In the genomic region with DNA sequence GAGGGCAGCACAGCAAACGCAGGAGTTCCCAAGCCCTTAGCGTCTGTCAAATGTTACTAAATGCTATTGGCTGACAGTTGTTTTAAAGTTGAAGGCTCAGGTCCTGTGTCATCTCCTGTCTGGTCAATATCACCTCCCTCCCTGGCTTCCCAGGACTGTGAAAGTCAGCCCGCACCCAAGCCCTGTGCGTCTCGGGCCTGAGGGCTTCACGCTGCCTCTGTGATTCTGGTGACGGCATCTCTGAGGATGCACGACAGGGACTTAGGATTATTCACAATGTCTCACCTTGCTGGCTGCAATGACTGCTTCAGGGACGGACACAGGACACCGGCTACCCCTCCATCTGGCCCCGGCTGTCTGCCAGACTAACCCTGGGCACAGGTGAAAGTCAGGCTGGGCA, we compare ENCODE assay signal across 29 cellular contexts.
"Had no signal": no experiment of that assay in that cellular context is flagged by ENCODE, and none has a peak within 500 bp of the region (broad histone marks: within the 10 kb centered on the region; RNA-seq: fewer than 3 reads in every experiment).

No MANE protein-coding gene starts in this region.

- DNase-seq: stimulated activated CD4-positive, alpha-beta T cell treated with anti-CD3 and anti-CD28 coated beads, Interleukin-2, amount 100 ng/mL, for 48 hours; stimulated activated CD4-positive, alpha-beta T cell treated with anti-CD3 and anti-CD28 coated beads, Interleukin-4, amount 100 ng/mL, for 1 hour; stimulated activated CD4-positive, alpha-beta T cell treated with anti-CD3 and anti-CD28 coated beads, Interleukin-4, amount 100 ng/mL, for 24 hours; stimulated activated CD4-positive, alpha-beta T cell treated with anti-CD3 and anti-CD28 coated beads, Interleukin-4, amount 100 ng/mL, for 4 hours; stimulated activated CD8-positive, alpha-beta memory T cell treated with anti-CD3 and anti-CD28 coated beads, Interleukin-4, amount 100 ng/mL, for 48 hours; stimulated activated naive B cell treated with anti-CD40 and anti-IgM and Interleukin-4, amounts not matched to agents 10 μg/mL and 1 μg/mL and 100 μg/mL, for 72 hours; stimulated activated naive CD4-positive, alpha-beta T cell; stimulated activated naive CD4-positive, alpha-beta T cell treated with Interleukin-2 at 50 U/mL for 16 hours; stimulated activated naive CD8-positive, alpha-beta T cell treated with anti-CD3 and anti-CD28 coated beads, Interleukin-15, amount 100 ng/mL, for 72 hours; stimulated activated naive CD8-positive, alpha-beta T cell treated with anti-CD3 and anti-CD28 coated beads, Interleukin-15, Interleukin-2, amounts not matched to agents 100 U/mL and 50 U/mL, for 24 hours; stomach; substantia nigra; testis; tibial artery; transverse colon; trophoblast cell; upper lobe of right lung; uterus had no signal

- H3K4me1 ChIP-seq: suprapubic skin, testis, tibial artery, tibial nerve, transverse colon, upper lobe of left lung, upper lobe of right lung, uterus, vagina had no signal

- H3K36me3 ChIP-seq: stomach, suprapubic skin, thoracic aorta, thyroid gland, tibial artery, tibial nerve, transverse colon, upper lobe of left lung, upper lobe of right lung, uterus, vagina had no signal

- H3K27me3 Mint-ChIP-seq: stimulated activated naive CD8-positive, alpha-beta T cell treated with anti-CD3 and anti-CD28 coated beads, Interleukin-15, amount 100 ng/mL, for 72 hours; stimulated activated naive CD8-positive, alpha-beta T cell treated with anti-CD3 and anti-CD28 coated beads, Interleukin-15, Interleukin-2, amounts not matched to agents 100 ng/mL and 50 ng/mL, for 24 hours; type B pancreatic cell had no signal

- H3K27ac Mint-ChIP-seq: stimulated activated effector memory CD8-positive, alpha-beta T cell treated with anti-CD3 and anti-CD28 coated beads, Interleukin-12 subunit alpha, Interleukin-12 subunit beta, amount 100 ng/mL, for 72 hours; stimulated activated memory B cell treated with anti-CD40 and anti-IgM and Interleukin-4, amounts not matched to agents 10 μg/mL and 1 μg/mL and 100 μg/mL, for 72 hours; stimulated activated naive B cell treated with anti-CD40 and anti-IgM and Interleukin-4, amounts not matched to agents 10 μg/mL and 1 μg/mL and 100 μg/mL, for 72 hours; stimulated activated naive CD8-positive, alpha-beta T cell treated with anti-CD3 and anti-CD28 coated beads, Interleukin-15, amount 100 ng/mL, for 72 hours; stimulated activated naive CD8-positive, alpha-beta T cell treated with anti-CD3 and anti-CD28 coated beads, Interleukin-15, Interleukin-2, amounts not matched to agents 100 ng/mL and 50 ng/mL, for 24 hours; type B pancreatic cell had no signal

- H3K27me3 ChIP-seq: stomach, testis, thyroid gland, tibial nerve, transverse colon, upper lobe of left lung, upper lobe of right lung, uterus, vagina had no signal

- H3K4me3 ChIP-seq: stomach, suprapubic skin, testis, thoracic aorta, thyroid gland, tibial artery, tibial nerve, transverse colon, upper lobe of left lung, upper lobe of right lung, uterus, vagina had no signal

- H3K36me3 Mint-ChIP-seq: stimulated activated effector memory CD8-positive, alpha-beta T cell treated with anti-CD3 and anti-CD28 coated beads, Interleukin-12 subunit alpha, Interleukin-12 subunit beta, amount 100 ng/mL, for 72 hours; stimulated activated memory B cell treated with anti-CD40 and anti-IgM and Interleukin-4, amounts not matched to agents 10 μg/mL and 1 μg/mL and 100 μg/mL, for 72 hours; stimulated activated naive B cell treated with anti-CD40 and anti-IgM and Interleukin-4, amounts not matched to agents 10 μg/mL and 1 μg/mL and 100 μg/mL, for 72 hours; type B pancreatic cell had no signal

- ATAC-seq: stimulated activated effector memory CD8-positive, alpha-beta T cell treated with anti-CD3 and anti-CD28 coated beads, Interleukin-12 subunit alpha, Interleukin-12 subunit beta, amount 100 ng/mL, for 72 hours; stimulated activated memory B cell treated with anti-CD40 and anti-IgM and Interleukin-4, amounts not matched to agents 10 μg/mL and 1 μg/mL and 100 μg/mL, for 72 hours; stimulated activated naive B cell treated with anti-CD40 and anti-IgM and Interleukin-4, amounts not matched to agents 10 μg/mL and 1 μg/mL and 100 μg/mL, for 72 hours; stimulated activated naive CD8-positive, alpha-beta T cell treated with anti-CD3 and anti-CD28 coated beads, Interleukin-15, amount 100 ng/mL, for 72 hours; stimulated activated naive CD8-positive, alpha-beta T cell treated with anti-CD3 and anti-CD28 coated beads, Interleukin-15, Interleukin-2, amounts not matched to agents 100 U/mL and 50 U/mL, for 24 hours; upper lobe of right lung had no signal

- H3K4me3 Mint-ChIP-seq: stimulated activated effector memory CD8-positive, alpha-beta T cell treated with anti-CD3 and anti-CD28 coated beads, Interleukin-12 subunit alpha, Interleukin-12 subunit beta, amount 100 ng/mL, for 72 hours; stimulated activated memory B cell treated with anti-CD40 and anti-IgM and Interleukin-4, amounts not matched to agents 10 μg/mL and 1 μg/mL and 100 μg/mL, for 72 hours; stimulated activated naive B cell treated with anti-CD40 and anti-IgM and Interleukin-4, amounts not matched to agents 10 μg/mL and 1 μg/mL and 100 μg/mL, for 72 hours; stimulated activated naive CD8-positive, alpha-beta T cell treated with anti-CD3 and anti-CD28 coated beads, Interleukin-15, amount 100 ng/mL, for 72 hours; stimulated activated naive CD8-positive, alpha-beta T cell treated with anti-CD3 and anti-CD28 coated beads, Interleukin-15, Interleukin-2, amounts not matched to agents 100 ng/mL and 50 ng/mL, for 24 hours; type B pancreatic cell had no signal

- H3K9me3 ChIP-seq: stomach, suprapubic skin, testis, thoracic aorta, thyroid gland, tibial artery, tibial nerve, transverse colon, upper lobe of left lung, upper lobe of right lung, uterus, vagina had no signal

- H3K4me1 Mint-ChIP-seq: stimulated activated effector memory CD8-positive, alpha-beta T cell treated with anti-CD3 and anti-CD28 coated beads, Interleukin-12 subunit alpha, Interleukin-12 subunit beta, amount 100 ng/mL, for 72 hours; stimulated activated memory B cell treated with anti-CD40 and anti-IgM and Interleukin-4, amounts not matched to agents 10 μg/mL and 1 μg/mL and 100 μg/mL, for 72 hours; stimulated activated naive CD8-positive, alpha-beta T cell treated with anti-CD3 and anti-CD28 coated beads, Interleukin-15, amount 100 ng/mL, for 72 hours had no signal

- FAIRE-seq: urothelium cell line had no signal

- H3K27ac ChIP-seq: stomach, suprapubic skin, testis, thoracic aorta, thyroid gland, tibial artery, tibial nerve, transverse colon, upper lobe of left lung, upper lobe of right lung, uterus, vagina had no signal

- H3K9me3 Mint-ChIP-seq: stimulated activated effector memory CD8-positive, alpha-beta T cell treated with anti-CD3 and anti-CD28 coated beads, Interleukin-12 subunit alpha, Interleukin-12 subunit beta, amount 100 ng/mL, for 72 hours; stimulated activated naive B cell treated with anti-CD40 and anti-IgM and Interleukin-4, amounts not matched to agents 10 μg/mL and 1 μg/mL and 100 μg/mL, for 72 hours; stimulated activated naive CD8-positive, alpha-beta T cell treated with anti-CD3 and anti-CD28 coated beads, Interleukin-15, amount 100 ng/mL, for 72 hours; stimulated activated naive CD8-positive, alpha-beta T cell treated with anti-CD3 and anti-CD28 coated beads, Interleukin-15, Interleukin-2, amounts not matched to agents 100 ng/mL and 50 ng/mL, for 24 hours; type B pancreatic cell had no signal
